ENCODE assay signal across 17 cellular contexts in genomic region chr20:19911810-19912382, GRCh38.
"Had no signal": no experiment of that assay in that cellular context is flagged by ENCODE, and none has a peak within 500 bp of the region (broad histone marks: within the 10 kb centered on the region; RNA-seq: fewer than 3 reads in every experiment).

No MANE protein-coding gene starts in this region.

- H3K27ac ChIP-seq: cardiac muscle cell, esophagus squamous epithelium, thoracic aorta had no signal

- ATAC-seq: activated CD4-positive, alpha-beta T cell treated with anti-CD3 and anti-CD28 coated beads for 36 hours; activated CD8-positive, alpha-beta T cell treated with anti-CD3 and anti-CD28 coated beads, Interleukin-2, amount 10 ng/mL, durations not matched to agents 7 days and 5 days; activated naive CD8-positive, alpha-beta T cell treated with anti-CD3 and anti-CD28 coated beads, Interleukin-2, amount 50 U/mL, for 24 hours had no signal

- H3K4me1 Mint-ChIP-seq: activated CD4-positive, alpha-beta T cell treated with anti-CD3 and anti-CD28 coated beads for 36 hours; activated naive CD8-positive, alpha-beta T cell treated with anti-CD3 and anti-CD28 coated beads, Interleukin-2, amount 50 U/mL, for 24 hours; neural crest cell had no signal

- H3K9me3 Mint-ChIP-seq: activated naive CD8-positive, alpha-beta T cell treated with anti-CD3 and anti-CD28 coated beads, Interleukin-2, amount 50 U/mL, for 24 hours; activated T-helper 1 cell treated with anti-CD3 and anti-CD28 coated beads, Interleukin-12 subunit alpha, Interleukin-12 subunit beta, Interleukin-2, Interleukin-4 antibody, amounts not matched to agents 30 ng/mL and 10 ng/mL and 1 ng/mL, durations not matched to agents 14 hours and 24 hours and 36 hours; neural crest cell had no signal

- H3K36me3 ChIP-seq: cardiac muscle cell, stomach, thoracic aorta had no signal

- DNase-seq: activated CD4-positive, alpha-beta T cell treated with anti-CD3 and anti-CD28 coated beads for 36 hours; activated CD8-positive, alpha-beta T cell treated with anti-CD3 and anti-CD28 coated beads, Interleukin-2, amount 10 ng/mL, durations not matched to agents 7 days and 5 days; activated naive CD4-positive, alpha-beta T cell; activated naive CD8-positive, alpha-beta T cell treated with anti-CD3 and anti-CD28 coated beads, Interleukin-2, amount 50 U/mL, for 24 hours; esophagus squamous epithelium; foreskin fibroblast; head of caudate nucleus; stimulated activated CD4-positive, alpha-beta T cell treated with anti-CD3 and anti-CD28 coated beads, Interleukin-4, amount 100 ng/mL, for 1 hour; stimulated activated CD8-positive, alpha-beta memory T cell treated with anti-CD3 and anti-CD28 coated beads, Interleukin-4, amount 100 ng/mL, for 48 hours; stomach; T-helper 9 cell had no signal

- H3K9me3 ChIP-seq: esophagus squamous epithelium, stomach, thoracic aorta had no signal

- H3K4me3 Mint-ChIP-seq: activated CD4-positive, alpha-beta T cell treated with anti-CD3 and anti-CD28 coated beads for 36 hours; activated CD8-positive, alpha-beta T cell treated with anti-CD3 and anti-CD28 coated beads, Interleukin-2, amount 10 ng/mL, durations not matched to agents 7 days and 5 days; activated naive CD8-positive, alpha-beta T cell treated with anti-CD3 and anti-CD28 coated beads, Interleukin-2, amount 50 U/mL, for 24 hours; activated T-helper 1 cell treated with anti-CD3 and anti-CD28 coated beads, Interleukin-12 subunit alpha, Interleukin-12 subunit beta, Interleukin-2, Interleukin-4 antibody, amounts not matched to agents 30 ng/mL and 10 ng/mL and 1 ng/mL, durations not matched to agents 14 hours and 24 hours and 36 hours; neural crest cell had no signal

- H3K4me3 ChIP-seq: cardiac muscle cell, esophagus squamous epithelium, stomach, thoracic aorta had no signal

- H3K27me3 ChIP-seq: cardiac muscle cell, esophagus squamous epithelium, stomach had no signal

- H3K27ac Mint-ChIP-seq: activated CD4-positive, alpha-beta T cell treated with anti-CD3 and anti-CD28 coated beads for 36 hours; activated CD8-positive, alpha-beta T cell treated with anti-CD3 and anti-CD28 coated beads, Interleukin-2, amount 10 ng/mL, durations not matched to agents 7 days and 5 days; activated naive CD8-positive, alpha-beta T cell treated with anti-CD3 and anti-CD28 coated beads, Interleukin-2, amount 50 U/mL, for 24 hours; activated T-helper 1 cell treated with anti-CD3 and anti-CD28 coated beads, Interleukin-12 subunit alpha, Interleukin-12 subunit beta, Interleukin-2, Interleukin-4 antibody, amounts not matched to agents 30 ng/mL and 10 ng/mL and 1 ng/mL, durations not matched to agents 14 hours and 24 hours and 36 hours had no signal

- FAIRE-seq: astrocyte, colon had no signal
